Comparison of ENCODE assay signal across 8 cellular contexts in the genomic region with DNA sequence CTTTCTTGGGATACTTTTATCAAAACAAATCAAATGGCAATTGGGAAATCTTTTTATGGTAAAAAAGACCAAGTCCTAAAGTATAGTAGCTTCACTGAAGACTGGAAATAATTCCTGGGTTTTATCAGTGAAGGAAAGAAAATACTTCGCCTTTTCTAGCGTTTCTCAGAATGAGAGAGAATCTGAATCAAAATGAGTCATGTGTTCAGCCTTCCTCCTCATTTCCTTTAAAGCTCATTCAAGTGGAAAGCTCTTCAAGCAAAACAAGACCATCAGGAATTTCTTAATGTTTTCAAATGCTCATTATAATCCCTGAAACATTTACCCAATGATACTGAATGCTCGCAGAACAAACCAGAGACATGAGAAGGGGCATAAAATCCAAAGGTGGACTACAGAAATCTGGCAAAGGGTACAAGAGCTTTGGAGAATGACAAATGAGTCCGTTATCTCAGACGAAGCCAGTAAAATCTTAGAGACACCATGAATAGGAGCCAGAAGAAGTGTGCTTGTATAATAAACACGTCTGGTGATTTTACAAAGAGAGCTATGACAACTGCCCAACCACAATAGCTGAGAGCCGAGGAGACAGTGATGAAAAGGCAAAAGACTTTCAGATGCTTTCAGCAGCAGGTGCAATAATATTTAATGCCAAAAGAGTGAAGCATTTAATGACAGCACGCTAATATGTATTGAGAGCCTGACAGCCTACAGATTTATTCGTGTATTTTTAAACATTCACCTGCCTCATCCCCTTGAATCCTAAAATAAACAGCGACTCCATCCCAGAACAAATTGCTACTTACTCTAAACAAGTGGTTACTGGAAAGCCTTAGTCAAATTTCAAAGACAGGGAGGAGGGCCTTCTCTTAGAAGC. TPM values are rescaled to one million over a fixed set of nuclear protein-coding genes. Genes with fewer than 3 reads are reported as not detected.
DNase-seq lines count a peak whose midpoint lies in the region; TF ChIP-seq lines count a peak whose summit lies in the region.

No MANE protein-coding gene starts in this region.

- no peaks in the 10 kb centered on the region for H3K79me1 ChIP-seq in trophoblast cell (ENCODE audit: low read length)

- no peak overlapping the region for H3K23ac ChIP-seq in trophoblast cell (ENCODE audit: low read length)

- H3K4me3 ChIP-seq in adrenal gland (no peak overlapping the region), trophoblast cell (ENCODE audit: low read depth, low read length) (no peak overlapping the region)

- H3K18ac ChIP-seq in trophoblast cell (ENCODE audit: low read length) = no peak overlapping the region

- no peak overlapping the region for H4K8ac ChIP-seq in trophoblast cell (ENCODE audit: low read depth, low read length)

- H3K27me3 ChIP-seq in adrenal gland (no peaks in the 10 kb centered on the region), trophoblast cell (ENCODE audit: insufficient read depth, low read length) (no peaks in the 10 kb centered on the region)

- H2BK5ac ChIP-seq in trophoblast cell (ENCODE audit: low read depth, low read length, poor library complexity) = no peak overlapping the region

- DNase-seq in NCI-H748 (lab: John Stamatoyannopoulos, UW; ENCODE audit: unreplicated experiment) (peak; percentile 54), NCI-H748 treated with DMSO at 0.1 percent for 48 hours (lab: John Stamatoyannopoulos, UW) (no peak), adrenal gland (no peak), left kidney (ENCODE audit: low read depth, low spot score) (peak; percentile 29), SKM-1 (lab: John Stamatoyannopoulos, UW; ENCODE audit: unreplicated experiment) (no peak), trophoblast cell (no peak), SKM-1 treated with dmso at 0.1 percent for 144 hours (lab: John Stamatoyannopoulos, UW; ENCODE audit: unreplicated experiment) (no peak)

- H2BK12ac ChIP-seq in trophoblast cell (ENCODE audit: low read length) = no peak overlapping the region

- no peak overlapping the region for H2BK120ac ChIP-seq in trophoblast cell (ENCODE audit: insufficient read depth, low read length, poor library complexity)

- H3K27ac ChIP-seq in adrenal gland (peak overlapping the region in 3 of 5 donors; percentile 46 to 60 (median 55)), temporal lobe (ENCODE audit: low read depth, low read length) (peak overlapping the region; percentile 36), trophoblast cell (ENCODE audit: low read depth, low read length) (no peak overlapping the region)

- no peak overlapping the region for H3K14ac ChIP-seq in trophoblast cell (ENCODE audit: low read length)

- H3K4me2 ChIP-seq in trophoblast cell (ENCODE audit: low read length) = no peak overlapping the region

- H3K4ac ChIP-seq in trophoblast cell (ENCODE audit: low read depth, low read length) = no peak overlapping the region

- peaks cover 2% of the 10 kb centered on the region for H3K79me2 ChIP-seq in trophoblast cell (ENCODE audit: control insufficient read depth, insufficient read depth, low read length, poor library complexity)

- whole genome bisulfite sequencing in adrenal gland, 4 donors = 46 to 59% (median 49%) methylated on average over 10 of the region's 10 CpGs
- no CpG with 5 or more reads among the region's 10 CpGs for WGBS in trophoblast cell (ENCODE audit: extremely low coverage, insufficient coverage, insufficient read length)

- H2AFZ ChIP-seq in trophoblast cell (ENCODE audit: insufficient read depth, low read length, poor library complexity) = no peak overlapping the region

- peaks cover 17 to 19% of the 10 kb centered on the region in 2 donors for H3K4me1 ChIP-seq in adrenal gland (replicated peaks in 1 of 2)
- H3K4me1 ChIP-seq in trophoblast cell (ENCODE audit: control insufficient read depth in 1 of 2, insufficient read depth in 2 of 2, low read length in 2 of 2) = no peaks in the 10 kb centered on the region

- no peak for TF ChIP-seq POLR2A in adrenal gland (IDR thresholded peaks at IDR 0.05)

- H3K9me3 ChIP-seq in adrenal gland (replicated peaks in 1 of 3) = no peaks in the 10 kb centered on the region
- no peaks in the 10 kb centered on the region for H3K9me3 ChIP-seq in trophoblast cell (ENCODE audit: insufficient read depth, low read depth, low read length)

- no peak overlapping the region for H4K12ac ChIP-seq in trophoblast cell (ENCODE audit: low read depth, low read length)

- no peak for TF ChIP-seq CTCF in adrenal gland (IDR thresholded peaks at IDR 0.05)

- intact Hi-C loops in adrenal gland (cut with DNase I) = no loop called here

- no peak overlapping the region for H4K91ac ChIP-seq in trophoblast cell (ENCODE audit: low read depth, low read length)

- no peak overlapping the region for H2AK5ac ChIP-seq in trophoblast cell (ENCODE audit: low read length)

- no peak overlapping the region for H3K9ac ChIP-seq in trophoblast cell (ENCODE audit: low read length)

- H3K36me3 ChIP-seq in adrenal gland (replicated peaks in 1 of 2) (peaks cover 0 to 24% of the 10 kb centered on the region in 2 donors), trophoblast cell (ENCODE audit: control insufficient read depth in 1 of 2, insufficient read depth in 2 of 2, low read length in 2 of 2) (peaks cover 26 to 41% of the 10 kb centered on the region in 2 experiments)

RNA-seq across cellular contexts. Expression of a gene that starts 19.1 kb away (rescaled TPM):
- total RNA-seq in adrenal gland (10 to 100 TPM; 24.3 to 33.9 (median 27.3) TPM), temporal lobe (23.1 TPM)
- 10 to 100 TPM in 2 of 3 donors, 1 to 10 TPM in 1; 9.7 to 14.4 (median 13.2) TPM for polyA plus RNA-seq in adrenal gland
- polyA plus RNA-seq in trophoblast cell (2013) = 29.2 and 31.0 TPM in 2 replicates

RNA-seq across cellular contexts. Expression of a gene that starts 19.3 kb away (rescaled TPM):
- total RNA-seq in adrenal gland = 1 to 10 TPM; 2.8 to 9.7 (median 5.3) TPM
- polyA plus RNA-seq in adrenal gland = 10 to 100 TPM in 1 of 3 donors, 1 to 10 TPM in 2; 2.8 to 11.4 (median 8.9) TPM
- total RNA-seq in temporal lobe = 26.1 TPM
- 3.4 and 3.7 TPM in 2 replicates for polyA plus RNA-seq in trophoblast cell (2013)

Comparison
In these comparisons a context has a peak if more than half of its experiments do, and no peak if none do; other contexts are left out.
1. DNase-seq: peak in NCI-H748 (single experiment) and left kidney (single experiment); none in NCI-H748 treated with DMSO at 0.1 percent for 48 hours (single experiment), adrenal gland (0 of 7), SKM-1 (single experiment), trophoblast cell (0 of 2) and SKM-1 treated with dmso at 0.1 percent for 144 hours (single experiment).